In the genomic region with DNA sequence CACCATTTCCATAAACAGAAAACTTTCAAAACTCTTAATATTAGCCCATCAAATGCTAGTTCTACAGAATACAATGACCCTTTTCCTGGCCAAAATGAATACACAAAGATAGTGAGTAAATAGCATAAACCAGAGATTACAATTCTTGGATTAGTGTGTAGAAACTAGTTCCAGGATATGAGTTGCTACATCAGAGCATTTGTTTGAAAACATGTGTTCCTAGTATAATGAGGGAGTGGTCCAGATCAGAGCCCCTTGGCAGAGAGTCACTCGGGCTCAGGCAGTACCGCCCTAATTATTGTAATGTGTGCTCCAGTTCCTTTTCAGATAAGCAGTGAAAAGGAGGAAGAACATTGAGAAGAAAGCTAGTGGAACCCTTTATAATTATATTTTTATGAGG, we compare ENCODE assay signal across 17 cellular contexts.
"Had no signal": no experiment of that assay in that cellular context is flagged by ENCODE, and none has a peak within 500 bp of the region (broad histone marks: within the 10 kb centered on the region; RNA-seq: fewer than 3 reads in every experiment).

No MANE protein-coding gene starts in this region.

- H3K27ac ChIP-seq: dorsolateral prefrontal cortex, thoracic aorta, uterus had no signal

- DNase-seq: activated CD4-positive, alpha-beta T cell treated with anti-CD3 and anti-CD28 coated beads for 1 hour; activated CD4-positive, alpha-beta T cell treated with anti-CD3 and anti-CD28 coated beads, Interleukin-2, amount 50 U/mL, for 48 hours; activated CD8-positive, alpha-beta memory T cell treated with anti-CD3 and anti-CD28 coated beads, Interleukin-2, amount 10 ng/mL, durations not matched to agents 7 days and 5 days; activated effector memory CD4-positive, alpha-beta T cell treated with anti-CD3 and anti-CD28 coated beads, Interleukin-2, amount 50 U/mL, for 16 hours; activated T-cell treated with anti-CD3 and anti-CD28 coated beads, Interleukin-2, amount 50 U/mL, for 24 hours; dorsolateral prefrontal cortex; esophagus squamous epithelium; left cardiac atrium; mesendoderm; nephron progenitor cell; stimulated activated CD4-positive, alpha-beta T cell treated with anti-CD3 and anti-CD28 coated beads, Interleukin-4, amount 100 ng/mL, for 24 hours; stimulated activated naive CD8-positive, alpha-beta T cell treated with anti-CD3 and anti-CD28 coated beads, Interleukin-15, amount 100 ng/mL, for 72 hours; SW 1271; uterus had no signal

- H3K36me3 ChIP-seq: esophagus squamous epithelium, thoracic aorta, uterus had no signal

- H3K4me3 ChIP-seq: dorsolateral prefrontal cortex, esophagus squamous epithelium, thoracic aorta, uterus had no signal

- H3K4me1 Mint-ChIP-seq: activated CD8-positive, alpha-beta memory T cell treated with anti-CD3 and anti-CD28 coated beads, Interleukin-2, amount 10 ng/mL, durations not matched to agents 7 days and 5 days; stimulated activated naive CD8-positive, alpha-beta T cell treated with anti-CD3 and anti-CD28 coated beads, Interleukin-15, amount 100 ng/mL, for 72 hours had no signal

- H3K4me1 ChIP-seq: uterus had no signal

- H3K9me3 Mint-ChIP-seq: T-helper 2 cell treated with Interferon-gamma antibody and Interleukin-4, amounts not matched to agents 5 μg/mL and 100 μg/mL, for 36 hours had no signal

- H3K27me3 ChIP-seq: esophagus squamous epithelium, uterus had no signal

- H3K27me3 Mint-ChIP-seq: activated CD8-positive, alpha-beta memory T cell treated with anti-CD3 and anti-CD28 coated beads, Interleukin-2, amount 10 ng/mL, durations not matched to agents 7 days and 5 days; activated T-cell treated with anti-CD3 and anti-CD28 coated beads, Interleukin-2, amount 50 U/mL, for 24 hours; stimulated activated naive CD8-positive, alpha-beta T cell treated with anti-CD3 and anti-CD28 coated beads, Interleukin-15, amount 100 ng/mL, for 72 hours had no signal

- H3K9me3 ChIP-seq: esophagus squamous epithelium, thoracic aorta, uterus had no signal

- H3K36me3 Mint-ChIP-seq: activated CD8-positive, alpha-beta memory T cell treated with anti-CD3 and anti-CD28 coated beads, Interleukin-2, amount 10 ng/mL, durations not matched to agents 7 days and 5 days; activated naive CD4-positive, alpha-beta T cell treated with anti-CD3 and anti-CD28 coated beads, Interleukin-2, amount 50 U/mL, for 72 hours had no signal

- H3K4me3 Mint-ChIP-seq: activated CD8-positive, alpha-beta memory T cell treated with anti-CD3 and anti-CD28 coated beads, Interleukin-2, amount 10 ng/mL, durations not matched to agents 7 days and 5 days; activated T-cell treated with anti-CD3 and anti-CD28 coated beads, Interleukin-2, amount 50 U/mL, for 24 hours; nephron progenitor cell; stimulated activated naive CD8-positive, alpha-beta T cell treated with anti-CD3 and anti-CD28 coated beads, Interleukin-15, amount 100 ng/mL, for 72 hours; T-helper 2 cell treated with Interferon-gamma antibody and Interleukin-4, amounts not matched to agents 5 μg/mL and 100 μg/mL, for 36 hours had no signal

- ATAC-seq: activated CD8-positive, alpha-beta memory T cell treated with anti-CD3 and anti-CD28 coated beads, Interleukin-2, amount 10 ng/mL, durations not matched to agents 7 days and 5 days; activated naive CD4-positive, alpha-beta T cell treated with anti-CD3 and anti-CD28 coated beads, Interleukin-2, amount 50 U/mL, for 72 hours; stimulated activated naive CD8-positive, alpha-beta T cell treated with anti-CD3 and anti-CD28 coated beads, Interleukin-15, amount 100 ng/mL, for 72 hours had no signal

- H3K27ac Mint-ChIP-seq: activated CD8-positive, alpha-beta memory T cell treated with anti-CD3 and anti-CD28 coated beads, Interleukin-2, amount 10 ng/mL, durations not matched to agents 7 days and 5 days; activated naive CD4-positive, alpha-beta T cell treated with anti-CD3 and anti-CD28 coated beads, Interleukin-2, amount 50 U/mL, for 72 hours; activated T-cell treated with anti-CD3 and anti-CD28 coated beads, Interleukin-2, amount 50 U/mL, for 24 hours; nephron progenitor cell; stimulated activated naive CD8-positive, alpha-beta T cell treated with anti-CD3 and anti-CD28 coated beads, Interleukin-15, amount 100 ng/mL, for 72 hours; T-helper 2 cell treated with Interferon-gamma antibody and Interleukin-4, amounts not matched to agents 5 μg/mL and 100 μg/mL, for 36 hours had no signal
